In genomic region chr11:45917623-45918330, GRCh38 we compare ENCODE assay signal across 1 cellular context.
A peak's percentile ranks its signal among the peaks of the same experiment; 100 is the strongest.
TF ChIP-seq lines count a peak whose summit lies in the region.

Gene PEX16 (minus strand): TSS chr11:45917877. CDS start chr11:45917811, 66 bp downstream.

TF ChIP-seq in GM12878, 131 proteins besides CTCF, POLR2A, EP300 and RAD21 (continued from another document and continues in another):
- TF ChIP-seq BCLAF1 (IDR thresholded peaks at IDR 0.05) (no peak), BCL3 (IDR thresholded peaks at IDR 0.05; ENCODE audit: borderline replicate concordance, insufficient read depth, low read depth, low read length, poor library complexity, severe bottlenecking) (no peak), E2F8 (IDR thresholded peaks at IDR 0.05; ENCODE audit: low read depth, partially characterized antibody) (peak; percentile 94), NFIC (IDR thresholded peaks at IDR 0.05; ENCODE audit: low read depth, low read length) (no peak), ZSCAN29 (IDR thresholded peaks at IDR 0.05) (no peak), BHLHE40 (IDR thresholded peaks at IDR 0.05; ENCODE audit: borderline replicate concordance in 1 of 2, low read depth in 2 of 2, low read length in 1 of 2) (no peak; a peak in 1 of 4 replicates), TCF3 (IDR thresholded peaks at IDR 0.05; ENCODE audit: borderline replicate concordance, insufficient read depth, low read depth, low read length) (no peak), CHD1 (IDR thresholded peaks at IDR 0.05; ENCODE audit: low read depth, low read length) (no peak), YBX1 (IDR thresholded peaks at IDR 0.05) (no peak), PBX3 (IDR thresholded peaks at IDR 0.05; ENCODE audit: insufficient replicate concordance, low read depth, low read length) (no peak), NFYA (IDR thresholded peaks at IDR 0.05; ENCODE audit: borderline replicate concordance, low read depth, low read length) (no peak), REST (IDR thresholded peaks at IDR 0.05; ENCODE audit: low read depth, low read length) (no peak), ZNF274 (IDR thresholded peaks at IDR 0.05; ENCODE audit: insufficient read depth, insufficient read length) (no peak), NFXL1 (IDR thresholded peaks at IDR 0.05; ENCODE audit: borderline replicate concordance) (no peak), SP1 (IDR thresholded peaks at IDR 0.05; ENCODE audit: low read depth, low read length) (peak; percentile 58), BRCA1 (IDR thresholded peaks at IDR 0.05; ENCODE audit: low read depth, low read length) (no peak), STAT3 (IDR thresholded peaks at IDR 0.05; ENCODE audit: low read depth, low read length) (no peak), MAX (IDR thresholded peaks at IDR 0.05; ENCODE audit: low read depth, low read length) (no peak), TAF1 (IDR thresholded peaks at IDR 0.05; ENCODE audit: borderline replicate concordance, low read depth, low read length) (peak; percentile 75), MLLT1 (IDR thresholded peaks at IDR 0.05) (peak; percentile 100), EED (IDR thresholded peaks at IDR 0.05; ENCODE audit: low read depth) (no peak), MYC (IDR thresholded peaks at IDR 0.05; ENCODE audit: insufficient read depth, insufficient read length, insufficient replicate concordance, low read length, severe bottlenecking) (no peak), CREM (IDR thresholded peaks at IDR 0.05; ENCODE audit: low read depth) (no peak), NBN (IDR thresholded peaks at IDR 0.05) (0 out of 2 replicates have a peak, but pooled peaks have one; percentile 49), POLR2AphosphoS5 (IDR thresholded peaks at IDR 0.05; ENCODE audit: low read length) (peak; percentile 98), E4F1 (IDR thresholded peaks at IDR 0.05; ENCODE audit: borderline replicate concordance, partially characterized antibody) (peak; percentile 85), CBX3 (IDR thresholded peaks at IDR 0.05; ENCODE audit: borderline replicate concordance, low read depth) (no peak), TBL1XR1 (IDR thresholded peaks at IDR 0.05; ENCODE audit: low read depth, low read length) (no peak), PML (IDR thresholded peaks at IDR 0.05; ENCODE audit: low read length) (peak; percentile 58; the same call in 1 of the 2 replicates), HCFC1 (IDR thresholded peaks at IDR 0.05; ENCODE audit: low read length) (peak; percentile 62), SIX5 (IDR thresholded peaks at IDR 0.05; ENCODE audit: low read depth, low read length, severe bottlenecking) (peak; percentile 43), TCF12 (IDR thresholded peaks at IDR 0.05; ENCODE audit: low read depth, low read length) (no peak), PAX5 (IDR thresholded peaks at IDR 0.05; ENCODE audit: borderline replicate concordance, low read depth, low read length) (no peak), BMI1 (IDR thresholded peaks at IDR 0.05; ENCODE audit: borderline replicate concordance) (peak; percentile 87), BACH1 (IDR thresholded peaks at IDR 0.05; ENCODE audit: borderline replicate concordance) (peak; percentile 67), KDM1A (IDR thresholded peaks at IDR 0.05; ENCODE audit: borderline replicate concordance) (no peak), ZNF207 (IDR thresholded peaks at IDR 0.05; ENCODE audit: borderline replicate concordance) (peak; percentile 21), CBFB (IDR thresholded peaks at IDR 0.05; ENCODE audit: low read depth) (no peak), POU2F2 (IDR thresholded peaks at IDR 0.05; ENCODE audit: borderline replicate concordance, low read depth, low read length) (peak; percentile 49; the same call in 1 of the 3 replicates), CHD2 (IDR thresholded peaks at IDR 0.05; ENCODE audit: borderline replicate concordance, low read depth, low read length) (0 out of 2 replicates have a peak, but pooled peaks have one; percentile 48), TARDBP (IDR thresholded peaks at IDR 0.05; ENCODE audit: borderline replicate concordance) (no peak), IKZF2 (IDR thresholded peaks at IDR 0.05) (no peak), PKNOX1 (IDR thresholded peaks at IDR 0.05) (peak; percentile 54), SUPT20H (IDR thresholded peaks at IDR 0.05; ENCODE audit: borderline replicate concordance, control insufficient read depth, low read depth, low read length) (no peak), CBX5 (IDR thresholded peaks at IDR 0.05; ENCODE audit: low read depth) (no peak), HDGF (IDR thresholded peaks at IDR 0.05) (peak; percentile 74; the same call in 1 of the 2 replicates), RBBP5 (conservative IDR thresholded peaks at IDR 0.05) (no peak), NR2C2 (IDR thresholded peaks at IDR 0.05; ENCODE audit: borderline replicate concordance, control insufficient read depth, insufficient read length, low read depth) (peak; percentile 86), SREBF2 (IDR thresholded peaks at IDR 0.05; ENCODE audit: low read length) (no peak), RB1 (IDR thresholded peaks at IDR 0.05; ENCODE audit: borderline replicate concordance) (no peak), CEBPB (IDR thresholded peaks at IDR 0.05; ENCODE audit: borderline replicate concordance in 1 of 2, low read depth in 2 of 2, low read length in 2 of 2) (peak in 1 of 2 experiments; percentile 93; a peak in 2 of 4 replicates), JUNB (IDR thresholded peaks at IDR 0.05) (no peak)
